Comparison of ENCODE assay signal across 8 cellular contexts in genomic region chr2:74845217-74845751, GRCh38. TPM values are rescaled to one million over a fixed set of nuclear protein-coding genes. Genes with fewer than 3 reads are reported as not detected.
A peak's percentile ranks its signal among the peaks of the same experiment; 100 is the strongest.
DNase-seq lines count a peak whose midpoint lies in the region; ATAC-seq, FAIRE-seq and TF ChIP-seq lines count a peak whose summit lies in the region.

No MANE protein-coding gene starts in this region.

- FAIRE-seq in D721Med (lab: Jason Lieb, UNC), result no peak

- H3K36me3 ChIP-seq in MG63, result peaks cover 13% of the 10 kb centered on the region
- H3K36me3 ChIP-seq in effector memory CD4-positive, alpha-beta T cell (ENCODE audit: control insufficient read depth, insufficient read depth, low read length), result no peaks in the 10 kb centered on the region
- no peaks in the 10 kb centered on the region for H3K36me3 ChIP-seq in mucosa of descending colon (ENCODE audit: low read depth)
- no peaks in the 10 kb centered on the region for H3K36me3 ChIP-seq in urinary bladder (ENCODE audit: insufficient read depth)

- H3K27me3 ChIP-seq in MG63, result no peaks in the 10 kb centered on the region
- H3K27me3 ChIP-seq in effector memory CD4-positive, alpha-beta T cell (replicated peaks; ENCODE audit: control insufficient read depth, insufficient read depth, low read length, poor library complexity, severe bottlenecking), result no peaks in the 10 kb centered on the region

- H3K4me3 ChIP-seq in MG63, result no peak overlapping the region
- H3K4me3 ChIP-seq in effector memory CD4-positive, alpha-beta T cell (ENCODE audit: insufficient read depth, low read depth, low read length, poor library complexity, severe bottlenecking), result peak overlapping the region; percentile 10
- no peak overlapping the region for H3K4me3 ChIP-seq in mucosa of descending colon
- no peak overlapping the region for H3K4me3 ChIP-seq in urinary bladder (ENCODE audit: low read depth, low read length)

- peaks cover 80% of the 10 kb centered on the region for H3K4me1 ChIP-seq in effector memory CD4-positive, alpha-beta T cell (ENCODE audit: control insufficient read depth, insufficient read depth, low read length, poor library complexity, severe bottlenecking)
- H3K4me1 ChIP-seq in mucosa of descending colon (ENCODE audit: low read depth) (peaks cover 74% of the 10 kb centered on the region), urinary bladder (ENCODE audit: insufficient read depth) (peaks cover 6% of the 10 kb centered on the region)

- ATAC-seq in mucosa of descending colon, result peak; percentile 84
- ATAC-seq in HG02588 (IDR thresholded peaks at IDR 0.05; ENCODE audit: unreplicated experiment), result no peak

- H3K9me3 ChIP-seq in MG63 (no peaks in the 10 kb centered on the region), mucosa of descending colon (no peaks in the 10 kb centered on the region)
- no peaks in the 10 kb centered on the region for H3K9me3 ChIP-seq in effector memory CD4-positive, alpha-beta T cell (ENCODE audit: control insufficient read depth, low read length)

- DNase-seq in CD1c-positive myeloid dendritic cell (ENCODE audit: extremely low spot score), result peak; percentile 93
- peak; percentile 98 for DNase-seq in MG63
- DNase-seq in UCSD-AML1 (lab: John Stamatoyannopoulos, UW; ENCODE audit: unreplicated experiment), result peak; percentile 77
- DNase-seq in effector memory CD4-positive, alpha-beta T cell, result no peak
- peak; percentile 84 to 92 (median 89) for DNase-seq in mucosa of descending colon
- no peak for DNase-seq in D721Med (ENCODE audit: insufficient read length, low spot score)

- no peak overlapping the region for H3K27ac ChIP-seq in effector memory CD4-positive, alpha-beta T cell (ENCODE audit: insufficient read depth, low read length, poor library complexity, severe bottlenecking)
- H3K27ac ChIP-seq in urinary bladder (ENCODE audit: low read depth), result peak overlapping the region; percentile 79

- WGBS in urinary bladder, result 53% methylated on average over 8 of the region's 8 CpGs

- intact Hi-C loops in mucosa of descending colon (cut with DNase I, micrococcal nuclease), result no loop called here

- TF ChIP-seq CTCF in mucosa of descending colon (IDR thresholded peaks at IDR 0.05) (no peak), D721Med (IDR thresholded peaks at IDR 0.05; ENCODE audit: insufficient read depth, missing control alignments) (no peak)

RNA-seq across cellular contexts. Expression of gene HK2, which starts 11.4 kb away (rescaled TPM):
- total RNA-seq in MG63 (2014; rRNA removed; shearing (Covaris generic); ENCODE audit: low replicate concordance), result 27.8 and 28.9 TPM in 2 replicates
- 100 to 1,000 TPM; 181 to 317 (median 281) TPM for total RNA-seq in mucosa of descending colon
- 9.7 TPM for total RNA-seq in urinary bladder
- 8.2 TPM for polyA plus RNA-seq in urinary bladder

Comparison
In these comparisons a context has a peak if more than half of its experiments do, and no peak if none do; other contexts are left out.
1. DNase-seq: peak in CD1c-positive myeloid dendritic cell (single experiment), MG63 (single experiment), UCSD-AML1 (single experiment) and mucosa of descending colon (3 of 3); none in effector memory CD4-positive, alpha-beta T cell (0 of 3) and D721Med (single experiment).